Comparison of ENCODE assay signal across 8 cellular contexts in genomic region chrX:48522291-48522690, GRCh38. TPM values are rescaled to one million over a fixed set of nuclear protein-coding genes. Genes with fewer than 3 reads are reported as not detected.
DNase-seq lines count a peak whose midpoint lies in the region; ATAC-seq and TF ChIP-seq lines count a peak whose summit lies in the region.

No MANE protein-coding gene starts in this region.

- H3K27me3 ChIP-seq in BJ (ENCODE audit: control insufficient read depth, insufficient read depth, low read length), result no peaks in the 10 kb centered on the region
- H3K27me3 ChIP-seq in duodenal mucosa (ENCODE audit: control insufficient read depth in 1 of 2, insufficient read depth in 2 of 2, low read length in 2 of 2), result no peaks in the 10 kb centered on the region

- no peaks in the 10 kb centered on the region for H3K27me3 Mint-ChIP-seq in naive thymus-derived CD8-positive, alpha-beta T cell

- H3K36me3 ChIP-seq in BJ (ENCODE audit: control insufficient read depth, insufficient read depth, low read length), result no peaks in the 10 kb centered on the region
- H3K36me3 ChIP-seq in duodenal mucosa (ENCODE audit: control insufficient read depth in 1 of 2, insufficient read depth in 2 of 2, low read length in 2 of 2), result peaks cover 0 to 18% of the 10 kb centered on the region in 2 donors

- H3K4me1 Mint-ChIP-seq in naive thymus-derived CD8-positive, alpha-beta T cell, result peaks cover 12 to 38% (median 27%) of the 10 kb centered on the region in 4 donors

- peak overlapping the region; percentile 81 to 86 for H3K9ac ChIP-seq in duodenal mucosa (ENCODE audit: low read depth in 1 of 2, low read length in 2 of 2)

- H3K36me3 Mint-ChIP-seq in naive thymus-derived CD8-positive, alpha-beta T cell, result peaks cover 0 to 22% (median 5%) of the 10 kb centered on the region in 3 donors

- ATAC-seq in naive thymus-derived CD8-positive, alpha-beta T cell, result no peak
- ATAC-seq in GM18498 (IDR thresholded peaks at IDR 0.05; ENCODE audit: unreplicated experiment), result no peak

- in situ Hi-C loops in GM13976 (cut with MboI; ENCODE audit: low sequenced_read_pairs, unreplicated experiment), result no loop called here

- TF ChIP-seq CTCF in BJ (IDR thresholded peaks at IDR 0.05; ENCODE audit: insufficient read depth, low read depth, low read length), result no peak
- TF ChIP-seq CTCF in LNCaP clone FGC (IDR thresholded peaks at IDR 0.05; ENCODE audit: control insufficient read depth, extremely low read depth, insufficient read depth), result no peak
- TF ChIP-seq CTCF in GM13976 (IDR thresholded peaks at IDR 0.05; ENCODE audit: borderline replicate concordance, control extremely low read depth, extremely low read depth, insufficient read depth, missing control alignments), result no peak

- CTCF ChIA-PET in BJ (lab: Yijun Ruan, JAX), result no interaction called here

- DNase-seq in BJ (ENCODE audit: low read depth), result no peak
- no peak for DNase-seq in LNCaP clone FGC (ENCODE audit: low read depth)
- no peak for DNase-seq in naive thymus-derived CD8-positive, alpha-beta T cell
- no peak for DNase-seq in NCI-H345 (lab: John Stamatoyannopoulos, UW)
- DNase-seq in NCI-H510A treated with DMSO at 0.1 percent for 48 hours (lab: John Stamatoyannopoulos, UW), result no peak
- DNase-seq in GM13976 (ENCODE audit: low spot score), result no peak

- peak overlapping the region; percentile 54 for H3K27ac ChIP-seq in duodenal mucosa (ENCODE audit: low read depth, low read length)

- peak overlapping the region; percentile 89 to 97 (median 94) for H3K27ac Mint-ChIP-seq in naive thymus-derived CD8-positive, alpha-beta T cell

- peak overlapping the region; percentile 76 to 92 (median 88) for H3K4me3 Mint-ChIP-seq in naive thymus-derived CD8-positive, alpha-beta T cell

- H3K4me1 ChIP-seq in duodenal mucosa (ENCODE audit: control insufficient read depth in 1 of 2, insufficient read depth in 2 of 2, low read length in 2 of 2), result peaks cover 3 to 4% of the 10 kb centered on the region in 2 donors

- H3K4me3 ChIP-seq in BJ (ENCODE audit: low read depth, low read length) (peak overlapping the region; percentile 62), LNCaP clone FGC (ENCODE audit: low read depth, low read length) (peak overlapping the region; percentile 63), duodenal mucosa (ENCODE audit: low read depth in 1 of 2, low read length in 2 of 2) (peak overlapping the region; percentile 83 to 93)

- POLR2A ChIA-PET in BJ (lab: Charles Lee), result no interaction called here
- POLR2A ChIA-PET in naive thymus-derived CD8-positive, alpha-beta T cell (lab: Charles Lee), result interaction anchor here (0.6 to 2.4 kb wide), 8 partner anchors 17 to 869 kb away, joined by 3 to 12 read pairs (median 4); partner anchors contain the start of genes RBM3 and TBC1D25

- no peaks in the 10 kb centered on the region for H3K9me3 ChIP-seq in duodenal mucosa (ENCODE audit: control insufficient read depth in 1 of 2, low read length in 2 of 2)

- H3K9me3 Mint-ChIP-seq in naive thymus-derived CD8-positive, alpha-beta T cell, result peaks cover 0 to 1% (median 0%) of the 10 kb centered on the region in 9 donors

RNA-seq across cellular contexts. Expression of gene EBP, which starts 0.7 kb away (rescaled TPM):
- 28.3 and 36.1 TPM in 2 replicates for polyA plus RNA-seq in BJ (2011; rRNA removed)
- polyA minus RNA-seq in BJ (2011; rRNA and poly(A)+ RNA removed), result 31.3 and 42.1 TPM in 2 replicates
- 10 to 100 TPM; 30.7 to 36.9 TPM for total RNA-seq in naive thymus-derived CD8-positive, alpha-beta T cell
- 10 to 100 TPM; 77.0 to 88.8 (median 85.2) TPM for polyA plus RNA-seq in naive thymus-derived CD8-positive, alpha-beta T cell

RNA-seq across cellular contexts. Expression of gene PORCN, which starts 13.5 kb away (rescaled TPM):
- 9.9 and 18.0 TPM in 2 replicates for polyA plus RNA-seq in BJ (2011; rRNA removed)
- 10.5 and 14.9 TPM in 2 replicates for polyA minus RNA-seq in BJ (2011; rRNA and poly(A)+ RNA removed)
- 10 to 100 TPM; 18.1 to 18.2 TPM for total RNA-seq in naive thymus-derived CD8-positive, alpha-beta T cell
- polyA plus RNA-seq in naive thymus-derived CD8-positive, alpha-beta T cell, result 10 to 100 TPM; 10.4 to 14.9 (median 12.9) TPM

RNA-seq across cellular contexts. Expression of gene TBC1D25, which starts 17.2 kb away (rescaled TPM):
- polyA plus RNA-seq in BJ (2011; rRNA removed), result 10.6 and 17.8 TPM in 2 replicates
- polyA minus RNA-seq in BJ (2011; rRNA and poly(A)+ RNA removed), result 9.5 and 11.1 TPM in 2 replicates
- 10 to 100 TPM; 24.4 to 25.9 TPM for total RNA-seq in naive thymus-derived CD8-positive, alpha-beta T cell
- polyA plus RNA-seq in naive thymus-derived CD8-positive, alpha-beta T cell, result 10 to 100 TPM; 14.3 to 19.3 (median 18.0) TPM

RNA-seq across cellular contexts. Expression of gene FTSJ1, which starts 46.3 kb away (rescaled TPM):
- polyA plus RNA-seq in BJ (2011; rRNA removed), result 24.5 and 44.3 TPM in 2 replicates
- polyA minus RNA-seq in BJ (2011; rRNA and poly(A)+ RNA removed), result 21.4 and 29.8 TPM in 2 replicates
- 10 to 100 TPM; 50.6 to 53.0 TPM for total RNA-seq in naive thymus-derived CD8-positive, alpha-beta T cell
- polyA plus RNA-seq in naive thymus-derived CD8-positive, alpha-beta T cell, result 10 to 100 TPM; 61.5 to 63.4 (median 62.3) TPM

RNA-seq across cellular contexts. Expression of gene RBM3, which starts 52.0 kb away (rescaled TPM):
- polyA plus RNA-seq in BJ (2011; rRNA removed), result 333 and 406 TPM in 2 replicates
- polyA minus RNA-seq in BJ (2011; rRNA and poly(A)+ RNA removed), result 212 and 220 TPM in 2 replicates
- total RNA-seq in naive thymus-derived CD8-positive, alpha-beta T cell, result 100 to 1,000 TPM; 204 to 209 TPM
- 100 to 1,000 TPM; 206 to 235 (median 235) TPM for polyA plus RNA-seq in naive thymus-derived CD8-positive, alpha-beta T cell
